Comparison of ENCODE assay signal across 17 cellular contexts in genomic region chr11:58914821-58915543, GRCh38. TPM values are rescaled to one million over a fixed set of nuclear protein-coding genes. Genes with fewer than 3 reads are reported as not detected.
"Had no signal": no experiment of that assay in that cellular context is flagged by ENCODE, and none has a peak within 500 bp of the region (broad histone marks: within the 10 kb centered on the region; RNA-seq: fewer than 3 reads in every experiment).

No MANE protein-coding gene starts in this region.

- H3K36me3 Mint-ChIP-seq: activated naive CD8-positive, alpha-beta T cell treated with anti-CD3 and anti-CD28 coated beads, Interleukin-2, amount 10 ng/mL, durations not matched to agents 7 days and 5 days had no signal

- H3K4me3 Mint-ChIP-seq: activated CD4-positive, alpha-beta T cell treated with anti-CD3 and anti-CD28 coated beads, Interleukin-2, amount 10 ng/mL, durations not matched to agents 24 days and 14 days; activated naive CD8-positive, alpha-beta T cell treated with anti-CD3 and anti-CD28 coated beads, Interleukin-2, amount 10 ng/mL, durations not matched to agents 7 days and 5 days; memory B cell; naive thymus-derived CD4-positive, alpha-beta T cell; T-helper 2 cell treated with Interferon-gamma antibody and Interleukin-4, amounts not matched to agents 5 μg/mL and 100 μg/mL, for 36 hours had no signal

- ATAC-seq: mucosa of descending colon; naive thymus-derived CD4-positive, alpha-beta T cell had no signal

- H3K27ac ChIP-seq: colonic mucosa, left ventricle myocardium inferior had no signal

- H3K4me3 ChIP-seq: colonic mucosa, left ventricle myocardium inferior, mucosa of descending colon had no signal

- H3K36me3 ChIP-seq: colonic mucosa, left ventricle myocardium inferior had no signal

- H3K4me1 ChIP-seq: colonic mucosa, left ventricle myocardium inferior had no signal

- H3K27me3 ChIP-seq: colonic mucosa had no signal

- H3K9me3 ChIP-seq: colonic mucosa had no signal

- H3K4me1 Mint-ChIP-seq: activated CD4-positive, alpha-beta T cell treated with anti-CD3 and anti-CD28 coated beads, Interleukin-2, amount 10 ng/mL, durations not matched to agents 24 days and 14 days; activated naive CD8-positive, alpha-beta T cell treated with anti-CD3 and anti-CD28 coated beads, Interleukin-2, amount 10 ng/mL, durations not matched to agents 7 days and 5 days; memory B cell; naive thymus-derived CD4-positive, alpha-beta T cell had no signal

- DNase-seq: activated CD4-positive, alpha-beta T cell treated with anti-CD3 and anti-CD28 coated beads, Interleukin-2, amount 10 ng/mL, durations not matched to agents 24 days and 14 days; activated CD4-positive, CD25-positive, alpha-beta regulatory T cell; activated CD8-positive, alpha-beta memory T cell treated with anti-CD3 and anti-CD28 coated beads, Interleukin-2, amount 50 U/mL, for 48 hours; activated naive CD8-positive, alpha-beta T cell treated with anti-CD3 and anti-CD28 coated beads, Interleukin-2, amount 10 ng/mL, durations not matched to agents 7 days and 5 days; aorta; caudate nucleus; colonic mucosa; effector CD4-positive, alpha-beta T cell; hippocampal formation; left ventricle myocardium inferior; mucosa of descending colon; naive thymus-derived CD4-positive, alpha-beta T cell; stimulated activated CD4-positive, alpha-beta T cell treated with anti-CD3 and anti-CD28 coated beads, Interleukin-12 subunit alpha, Interleukin-12 subunit beta, amount 100 ng/mL, for 4 hours; stimulated activated CD4-positive, alpha-beta T cell treated with anti-CD3 and anti-CD28 coated beads, Interleukin-2, amount 100 ng/mL, for 24 hours had no signal

RNA-seq across cellular contexts. Expression of gene GLYATL1, which starts 24.3 kb away (rescaled TPM):
- total RNA-seq: activated CD4-positive, alpha-beta T cell treated with anti-CD3 and anti-CD28 coated beads, Interleukin-2, amount 10 ng/mL, durations not matched to agents 24 days and 14 days; activated naive CD8-positive, alpha-beta T cell treated with anti-CD3 and anti-CD28 coated beads, Interleukin-2, amount 10 ng/mL, durations not matched to agents 7 days and 5 days; aorta; glomerular endothelial cell; left ventricle myocardium inferior; naive thymus-derived CD4-positive, alpha-beta T cell had no signal
- polyA plus RNA-seq: aorta had no signal
